ENCODE assay signal across 8 cellular contexts in genomic region chr11:33716236-33716635, GRCh38. TPM values are rescaled to one million over a fixed set of nuclear protein-coding genes. Genes with fewer than 3 reads are reported as not detected.
DNase-seq lines count a peak whose midpoint lies in the region; ATAC-seq and TF ChIP-seq lines count a peak whose summit lies in the region.

No MANE protein-coding gene starts in this region.

- peaks cover 30% of the 10 kb centered on the region for H3K4me1 Mint-ChIP-seq in nephron

- peaks cover 50% of the 10 kb centered on the region for H3K36me3 Mint-ChIP-seq in nephron (ENCODE audit: low read depth)

- no peaks in the 10 kb centered on the region for H3K9me3 Mint-ChIP-seq in nephron

- no peak overlapping the region for H3K27ac Mint-ChIP-seq in nephron

- no peak overlapping the region for H3K4me3 Mint-ChIP-seq in nephron

- DNase-seq in EL (peak; percentile 54), LHCN-M2 (ENCODE audit: low read depth) (peak; percentile 61), cerebellar cortex (ENCODE audit: low spot score) (peak; percentile 49), HuH-7 (ENCODE audit: low spot score) (no peak), islet precursor cell (no peak), SK-N-DZ (ENCODE audit: low spot score) (no peak)

- H3K27me3 Mint-ChIP-seq in nephron (ENCODE audit: low read depth): no peaks in the 10 kb centered on the region

- TF ChIP-seq CTCF in nephron (IDR thresholded peaks at IDR 0.05; ENCODE audit: unreplicated experiment in 3 of 3): peak; percentile 13 to 25 (median 16)

- no peak for ATAC-seq in GM21526 (IDR thresholded peaks at IDR 0.05; ENCODE audit: low FRiP score, unreplicated experiment)

RNA-seq across cellular contexts. Expression of gene C11orf91, which starts 15.6 kb away (rescaled TPM):
- total RNA-seq in LHCN-M2 (2014; rRNA removed): 1.1 TPM in 1 of 2 replicates, not detected in the other
- 0.19 TPM for polyA plus RNA-seq in LHCN-M2 (2012)
- not detected in 2 replicates for polyA plus RNA-seq in SK-N-DZ (2014; cell fraction: cytosol; rRNA removed)
- polyA plus RNA-seq in SK-N-DZ (2014; cell fraction: nucleus; rRNA removed): not detected in 2 replicates

RNA-seq across cellular contexts. Expression of gene CD59, which starts 20.0 kb away (rescaled TPM):
- total RNA-seq in LHCN-M2 (2014; rRNA removed): 827 and 995 TPM in 2 replicates
- polyA plus RNA-seq in LHCN-M2 (2012): 838 TPM
- 64.3 and 72.3 TPM in 2 replicates for polyA plus RNA-seq in SK-N-DZ (2014; cell fraction: cytosol; rRNA removed)
- 30.6 and 41.2 TPM in 2 replicates for polyA plus RNA-seq in SK-N-DZ (2014; cell fraction: nucleus; rRNA removed)

RNA-seq across cellular contexts. Expression of gene FBXO3, which starts 58.1 kb away (rescaled TPM):
- total RNA-seq in LHCN-M2 (2014; rRNA removed): 23.0 and 28.5 TPM in 2 replicates
- 9.0 TPM for polyA plus RNA-seq in LHCN-M2 (2012)
- 41.3 and 45.7 TPM in 2 replicates for polyA plus RNA-seq in SK-N-DZ (2014; cell fraction: cytosol; rRNA removed)
- polyA plus RNA-seq in SK-N-DZ (2014; cell fraction: nucleus; rRNA removed): 28.2 and 42.0 TPM in 2 replicates

Comparison
In these comparisons a context has a peak if more than half of its experiments do, and no peak if none do; other contexts are left out.
1. DNase-seq: peak in EL (single experiment), LHCN-M2 (single experiment) and cerebellar cortex (single experiment); none in HuH-7 (single experiment), islet precursor cell (single experiment) and SK-N-DZ (single experiment).